In genomic region chr18:48594725-48595124, GRCh38 we compare ENCODE assay signal across 20 cellular contexts. TPM values are rescaled to one million over a fixed set of nuclear protein-coding genes. Genes with fewer than 3 reads are reported as not detected.
A peak's percentile ranks its signal among the peaks of the same experiment; 100 is the strongest.
DNase-seq lines count a peak whose midpoint lies in the region; ATAC-seq, FAIRE-seq and TF ChIP-seq lines count a peak whose summit lies in the region.
"Had no signal": no experiment of that assay in that cellular context is flagged by ENCODE, and none has a peak within 500 bp of the region (broad histone marks: within the 10 kb centered on the region; RNA-seq: fewer than 3 reads in every experiment).

No MANE protein-coding gene starts in this region.

- H3K27me3 Mint-ChIP-seq in H9 (ENCODE audit: low read depth) (no peaks in the 10 kb centered on the region), chondrocyte (ENCODE audit: low read depth) (no peaks in the 10 kb centered on the region)

- H3K4me1 Mint-ChIP-seq in H9, result peaks cover 12% of the 10 kb centered on the region in 2 experiments
- H3K4me1 Mint-ChIP-seq in chondrocyte (ENCODE audit: low read depth), result peaks cover 76% of the 10 kb centered on the region

- no peak overlapping the region for H2BK20ac ChIP-seq in H9 (ENCODE audit: low read depth, low read length, poor library complexity, severe bottlenecking)

- intact Hi-C loops in left ventricle myocardium superior (cut with micrococcal nuclease), result no loop called here

- H3K36me3 Mint-ChIP-seq in H9 (ENCODE audit: insufficient read depth in 1 of 3, low read depth in 3 of 3) (no peaks in the 10 kb centered on the region; a peak in 3 of 7 replicates), chondrocyte (ENCODE audit: low read depth) (peaks cover 9% of the 10 kb centered on the region)

- H3K4me1 ChIP-seq in H9 (ENCODE audit: insufficient read depth, low read length), result no peaks in the 10 kb centered on the region
- H3K4me1 ChIP-seq in rectal smooth muscle tissue (ENCODE audit: control insufficient read depth, insufficient read depth, low read length), result peaks cover 19% of the 10 kb centered on the region
- H3K4me1 ChIP-seq: Caco-2, Peyer's patch had no signal

- no peaks in the 10 kb centered on the region for H3K27me3 ChIP-seq in H9 (ENCODE audit: insufficient read depth, low read length)
- H3K27me3 ChIP-seq in rectal smooth muscle tissue (ENCODE audit: control insufficient read depth, insufficient read depth, low read length), result no peaks in the 10 kb centered on the region
- H3K27me3 ChIP-seq in MG63, result no peaks in the 10 kb centered on the region
- H3K27me3 ChIP-seq: Peyer's patch had no signal

- H3K9ac ChIP-seq in H9 (ENCODE audit: extremely low read depth, insufficient read length, low read length) (no peak overlapping the region), rectal smooth muscle tissue (ENCODE audit: low read length) (no peak overlapping the region)
- H3K9ac ChIP-seq: KMS-11 had no signal

- H3K9me3 ChIP-seq in H9 (ENCODE audit: control insufficient read depth, low read depth, low read length), result no peaks in the 10 kb centered on the region
- no peaks in the 10 kb centered on the region for H3K9me3 ChIP-seq in MG63
- H3K9me3 ChIP-seq: A549, Caco-2, Peyer's patch had no signal

- H3K18ac ChIP-seq in H9 (ENCODE audit: insufficient read length, low read depth, low read length), result no peak overlapping the region

- H2BK5ac ChIP-seq in H9 (ENCODE audit: insufficient read length, low read length), result no peak overlapping the region

- no peak overlapping the region for H2BK120ac ChIP-seq in H9 (ENCODE audit: low read depth, low read length, poor library complexity, severe bottlenecking)

- H3K27ac Mint-ChIP-seq in H9 (peak overlapping the region in 2 of 3 experiments; percentile 60 to 85; a peak in 2 of 7 replicates), chondrocyte (ENCODE audit: unreplicated experiment) (peak overlapping the region; percentile 86)

- ATAC-seq in left ventricle myocardium superior (peak; percentile 70), HG03457 (IDR thresholded peaks at IDR 0.05; ENCODE audit: unreplicated experiment) (no peak)
- ATAC-seq: A549 had no signal

- H3K4me3 Mint-ChIP-seq in H9 (no peak overlapping the region), chondrocyte (ENCODE audit: unreplicated experiment) (no peak overlapping the region)

- H4K91ac ChIP-seq in H9 (ENCODE audit: insufficient read length, low read depth, low read length), result no peak overlapping the region

- no peak overlapping the region for H4K5ac ChIP-seq in H9 (ENCODE audit: insufficient read length, low read depth, low read length)

- WGBS in H9 (ENCODE audit: extremely low coverage, insufficient read length, low lambda C conversion rate), result no CpG with 5 or more reads among the region's 8 CpGs

- no peak for FAIRE-seq in GM12892 (lab: Jason Lieb, UNC)
- FAIRE-seq: A549 had no signal

- TF ChIP-seq CTCF in H9 (conservative IDR thresholded peaks at IDR 0.05), result no peak
- no peak for TF ChIP-seq CTCF in chondrocyte (IDR thresholded peaks at IDR 0.05)

- no peaks in the 10 kb centered on the region for H4K20me1 ChIP-seq in H9 (ENCODE audit: control insufficient read depth, insufficient read depth, insufficient read length)

- H3K56ac ChIP-seq in H9 (ENCODE audit: insufficient read length, low read depth, low read length), result no peak overlapping the region

- no peak overlapping the region for H3K4ac ChIP-seq in H9 (ENCODE audit: low read depth, low read length)

- no peaks in the 10 kb centered on the region for H3K36me3 ChIP-seq in rectal smooth muscle tissue (ENCODE audit: control insufficient read depth, insufficient read depth, low read length)
- no peaks in the 10 kb centered on the region for H3K36me3 ChIP-seq in MG63
- H3K36me3 ChIP-seq: Peyer's patch had no signal

- H2BK15ac ChIP-seq in H9 (ENCODE audit: low read depth, low read length), result no peak overlapping the region

- H2AK5ac ChIP-seq in H9 (ENCODE audit: insufficient read length, low read length), result no peak overlapping the region

- no peaks in the 10 kb centered on the region for H3K23me2 ChIP-seq in H9 (ENCODE audit: insufficient read length, low read depth, low read length, poor library complexity, severe bottlenecking)

- TF ChIP-seq POLR2A in GM12892 (IDR thresholded peaks at IDR 0.05; ENCODE audit: low read depth, low read length), result no peak

- H3K14ac ChIP-seq in H9 (ENCODE audit: insufficient read depth, low read length), result no peak overlapping the region

- no peak for DNase-seq in H9
- DNase-seq in chondrocyte (ENCODE audit: low spot score), result no peak
- DNase-seq in left ventricle myocardium superior, result peak; percentile 71
- DNase-seq in GM12892 (ENCODE audit: insufficient read length), result no peak
- no peak for DNase-seq in MG63
- DNase-seq in GM19240 (ENCODE audit: insufficient read length, low spot score), result no peak
- DNase-seq: Caco-2, DMS53, GDM1, GOT3, NCI-H1105 treated with DMSO at 0.1 percent for 48 hours, NCI-H187, NCI-H510A treated with DMSO at 0.1 percent for 48 hours, Peyer's patch, SHP77 treated with DMSO at 0.1 percent for 48 hours had no signal

- no peak overlapping the region for H4K8ac ChIP-seq in H9 (replicated peaks; ENCODE audit: insufficient read length, low read depth, low read length)

- H2BK12ac ChIP-seq in H9 (ENCODE audit: insufficient read length, low read depth, low read length), result no peak overlapping the region

- H3K9me3 Mint-ChIP-seq in H9 (no peaks in the 10 kb centered on the region), chondrocyte (ENCODE audit: low read depth) (no peaks in the 10 kb centered on the region)

- no peaks in the 10 kb centered on the region for H3K79me1 ChIP-seq in H9 (ENCODE audit: insufficient read depth, low read depth, low read length, poor library complexity, severe bottlenecking)

- H2AFZ ChIP-seq in H9 (ENCODE audit: low read length), result no peak overlapping the region

- no peak overlapping the region for H3K4me3 ChIP-seq in rectal smooth muscle tissue (ENCODE audit: low read length)
- H3K4me3 ChIP-seq in MG63, result no peak overlapping the region
- H3K4me3 ChIP-seq: A549, Peyer's patch had no signal

- no peak overlapping the region for H3K4me2 ChIP-seq in H9 (ENCODE audit: insufficient read depth, insufficient read length, low read length)
- H3K4me2 ChIP-seq: A549, KMS-11 had no signal

- H3K23ac ChIP-seq in H9 (ENCODE audit: insufficient read length, low read depth, low read length), result no peak overlapping the region

- H3K27ac ChIP-seq in H9 (ENCODE audit: insufficient read length, low read depth, low read length) (no peak overlapping the region), rectal smooth muscle tissue (ENCODE audit: low read depth, low read length) (peak overlapping the region; percentile 57)
- H3K27ac ChIP-seq: A549, C4-2B, KMS-11, Peyer's patch had no signal

- H3K79me2 ChIP-seq in H9 (ENCODE audit: insufficient read depth, low read length), result no peaks in the 10 kb centered on the region

- no peak overlapping the region for H3T11ph ChIP-seq in H9 (ENCODE audit: low read length)

RNA-seq across cellular contexts. Expression of gene CTIF, which starts 55.9 kb away (rescaled TPM):
- total RNA-seq in H9 (2021), result 14.4 and 15.8 TPM in 2 replicates
- 173 to 236 TPM (median 184 TPM) in 3 replicates for total RNA-seq in chondrocyte
- total RNA-seq in left ventricle myocardium superior, result 59.9 TPM
- polyA plus RNA-seq in GM12892 (2012; ENCODE audit: missing spikeins), result 4.1 TPM
- 10.2 and 20.6 TPM in 2 replicates for total RNA-seq in MG63 (2014; rRNA removed; shearing (Covaris generic); ENCODE audit: low replicate concordance)
